In the genomic region with DNA sequence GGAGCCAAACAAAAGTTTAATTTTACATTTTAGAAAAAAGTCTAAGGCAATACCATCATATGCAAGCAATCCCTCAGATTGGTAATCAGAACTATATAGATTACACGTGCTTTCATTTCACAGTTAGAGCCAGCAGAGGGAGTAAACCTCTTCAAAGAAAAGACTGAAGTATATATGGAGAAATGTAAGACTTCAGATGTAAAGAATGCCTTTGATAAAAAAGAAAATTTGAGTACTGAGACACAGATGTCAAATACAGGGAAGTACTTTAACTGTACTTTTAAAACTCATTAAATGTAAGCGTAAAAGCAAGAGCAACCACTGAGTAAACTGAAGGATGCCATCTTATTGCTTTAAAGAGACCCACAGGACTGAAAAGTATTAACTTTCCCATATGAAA, we compare ENCODE assay signal across 8 cellular contexts.
DNase-seq lines count a peak whose midpoint lies in the region; ATAC-seq and TF ChIP-seq lines count a peak whose summit lies in the region.

No MANE protein-coding gene starts in this region.

- intact Hi-C loops in ascending aorta (cut with DNase I) (loop anchor here (5.0 kb wide), 1 partner anchor 69 kb away; no protein-coding TSS in a partner anchor), left colon (cut with DNase I, micrococcal nuclease) (no loop called here), lower leg skin (cut with DNase I; ENCODE audit: low total_unique reads) (no loop called here)

- H3K4me3 ChIP-seq in ascending aorta (no peak overlapping the region), lower leg skin (ENCODE audit: low read depth, poor library complexity, severe bottlenecking) (no peak overlapping the region)

- TF ChIP-seq CTCF in ascending aorta (IDR thresholded peaks at IDR 0.05) (peak; percentile 21 to 49 (median 35)), lower leg skin (IDR thresholded peaks at IDR 0.05) (no peak)

- peaks cover 0 to under 1% of the 10 kb centered on the region in 2 donors for H3K4me1 ChIP-seq in ascending aorta

- H3K9me3 ChIP-seq in ascending aorta: no peaks in the 10 kb centered on the region

- H3K36me3 ChIP-seq in ascending aorta: no peaks in the 10 kb centered on the region

- no peak for TF ChIP-seq POLR2A in lower leg skin (IDR thresholded peaks at IDR 0.05)

- 32 to 42% methylated on average over 2 of the region's 2 CpGs for WGBS in lower leg skin, 2 donors

- in situ Hi-C loops in Caki2 (cut with HindIII; ENCODE audit: low pct_unique_long_range_greater_than_20kb, low sequenced_read_pairs): no loop called here

- DNase-seq in Caki2 (ENCODE audit: low read depth) (peak; percentile 50), NCI-H69 (lab: John Stamatoyannopoulos, UW) (peak; percentile 82), ascending aorta (ENCODE audit: low spot score in 2 of 2) (no peak), left colon (no peak), lower leg skin (ENCODE audit: low spot score in 2 of 2) (no peak)

- peak; percentile 69 for ATAC-seq in GM18870 (IDR thresholded peaks at IDR 0.05; ENCODE audit: unreplicated experiment)
- peak; percentile 80 for ATAC-seq in HG03159 (IDR thresholded peaks at IDR 0.05; ENCODE audit: unreplicated experiment)
- peak; percentile 56 for ATAC-seq in left colon
- ATAC-seq in HG02970 (IDR thresholded peaks at IDR 0.05; ENCODE audit: low FRiP score, unreplicated experiment): no peak

- no peaks in the 10 kb centered on the region for H3K27me3 ChIP-seq in ascending aorta

- H3K27ac ChIP-seq in ascending aorta: no peak overlapping the region

Comparison
In these comparisons a context has a peak if more than half of its experiments do, and no peak if none do; other contexts are left out.
1. DNase-seq: peak in Caki2 (single experiment) and NCI-H69 (single experiment); none in ascending aorta (0 of 2), left colon (0 of 2) and lower leg skin (0 of 2).
2. CTCF ChIP-seq: peak in ascending aorta (3 of 3); none in lower leg skin (0 of 3).